8 cellular contexts compared by ENCODE assay signal in genomic region chr10:109852004-109852717, GRCh38.
DNase-seq lines count a peak whose midpoint lies in the region; ATAC-seq and TF ChIP-seq lines count a peak whose summit lies in the region.

No MANE protein-coding gene starts in this region.

- CTCF ChIA-PET in A673 (lab: Charles Lee): no interaction called here

- H3K36me3 ChIP-seq in A673 (ENCODE audit: insufficient read depth, low read length, poor library complexity, severe bottlenecking): no peaks in the 10 kb centered on the region

- H3K4me1 ChIP-seq in A673 (ENCODE audit: insufficient read depth, low read length, poor library complexity, severe bottlenecking): peaks cover 3% of the 10 kb centered on the region

- H3K4me1 Mint-ChIP-seq in central memory CD8-positive, alpha-beta T cell: peaks cover 16% of the 10 kb centered on the region

- H3K27ac ChIP-seq in A673 (ENCODE audit: low read depth, low read length, poor library complexity, severe bottlenecking): no peak overlapping the region

- H3K4me3 ChIP-seq in A673 (ENCODE audit: low read depth, low read length, poor library complexity, severe bottlenecking): no peak overlapping the region

- peak overlapping the region; percentile 9 for H3K27ac Mint-ChIP-seq in central memory CD8-positive, alpha-beta T cell (ENCODE audit: low read depth)

- H3K36me3 Mint-ChIP-seq in central memory CD8-positive, alpha-beta T cell (ENCODE audit: insufficient read depth): no peaks in the 10 kb centered on the region

- no TSS peak for BruUV-seq in A673 (replicated peaks; lab: Mats Ljungman, UMichigan)

- H3K27me3 Mint-ChIP-seq in central memory CD8-positive, alpha-beta T cell: peaks cover 20% of the 10 kb centered on the region

- ATAC-seq in GM18520 (IDR thresholded peaks at IDR 0.05; ENCODE audit: unreplicated experiment): peak; percentile 86
- ATAC-seq in HG03045 (IDR thresholded peaks at IDR 0.05; ENCODE audit: unreplicated experiment): peak; percentile 85
- peak; percentile 71 for ATAC-seq in central memory CD8-positive, alpha-beta T cell (replicated peaks; ENCODE audit: extremely low read depth, poor library complexity, severe bottlenecking)

- peak overlapping the region; percentile 6 for H3K4me3 Mint-ChIP-seq in central memory CD8-positive, alpha-beta T cell

- intact Hi-C loops in A673 (cut with micrococcal nuclease; ENCODE audit: unreplicated experiment): loop anchor here (1.0 to 10.0 kb wide), 6 partner anchors 405 to 1740 kb away; no protein-coding TSS in a partner anchor

- H3K9me3 Mint-ChIP-seq in central memory CD8-positive, alpha-beta T cell: no peaks in the 10 kb centered on the region

- H3K27me3 ChIP-seq in A673 (replicated peaks; ENCODE audit: insufficient read depth, low read depth, low read length, poor library complexity): no peaks in the 10 kb centered on the region

- POLR2A ChIA-PET in A673 (lab: Charles Lee; ENCODE audit: low non-redundant PET): no interaction called here

- no peaks in the 10 kb centered on the region for H3K9me3 ChIP-seq in A673 (ENCODE audit: low read depth, low read length, poor library complexity, severe bottlenecking)

- DNase-seq in A673 (ENCODE audit: low spot score): peak; percentile 89
- DNase-seq in NCI-H2227 treated with DMSO at 0.1 percent for 48 hours (lab: John Stamatoyannopoulos, UW): peak; percentile 14
- peak; percentile 74 for DNase-seq in activated CD4-positive, CD25-positive, alpha-beta regulatory T cell treated with anti-CD3 and anti-CD28 coated beads, Interleukin-2, amount 50 U/mL, for 72 hours
- DNase-seq in central memory CD8-positive, alpha-beta T cell (ENCODE audit: low spot score in 2 of 2): peak; percentile 43 to 54
- peak; percentile 90 for DNase-seq in left kidney (ENCODE audit: low read depth, low spot score)
- DNase-seq in stimulated activated CD4-positive, alpha-beta T cell treated with anti-CD3 and anti-CD28 coated beads, Interleukin-4, amount 100 ng/mL, for 1 hour: peak; percentile 72

- peak; percentile 97 for TF ChIP-seq CTCF in A673 (conservative IDR thresholded peaks at IDR 0.05; ENCODE audit: low read depth, low read length)

Comparison
In these comparisons a context has a peak if more than half of its experiments do, and no peak if none do; other contexts are left out.
1. DNase-seq: peak in every context shown above with its lines; median percentile 90 in left kidney; 89 in A673; 74 in activated CD4-positive, CD25-positive, alpha-beta regulatory T cell treated with anti-CD3 and anti-CD28 coated beads, Interleukin-2, amount 50 U/mL, for 72 hours; 72 in stimulated activated CD4-positive, alpha-beta T cell treated with anti-CD3 and anti-CD28 coated beads, Interleukin-4, amount 100 ng/mL, for 1 hour; 48 in central memory CD8-positive, alpha-beta T cell; 14 in NCI-H2227 treated with DMSO at 0.1 percent for 48 hours.